35 cellular contexts compared by ENCODE assay signal in genomic region chr18:58168221-58168620, GRCh38.
"Had no signal": no experiment of that assay in that cellular context is flagged by ENCODE, and none has a peak within 500 bp of the region (broad histone marks: within the 10 kb centered on the region; RNA-seq: fewer than 3 reads in every experiment).

No MANE protein-coding gene starts in this region.

- DNase-seq: activated CD4-positive, alpha-beta memory T cell treated with anti-CD3 and anti-CD28 coated beads for 36 hours; activated CD4-positive, alpha-beta T cell treated with anti-CD3 and anti-CD28 coated beads for 36 hours; activated CD4-positive, alpha-beta T cell treated with anti-CD3 and anti-CD28 coated beads, Interleukin-2, amount 10 ng/mL, durations not matched to agents 7 days and 5 days; activated CD8-positive, alpha-beta memory T cell treated with anti-CD3 and anti-CD28 coated beads, Interleukin-2, amount 10 ng/mL, durations not matched to agents 7 days and 5 days; activated effector memory CD4-positive, alpha-beta T cell treated with anti-CD3 and anti-CD28 coated beads, Interleukin-2, amount 50 U/mL, for 16 hours; activated naive CD4-positive, alpha-beta T cell; activated naive CD4-positive, alpha-beta T cell treated with anti-CD3 and anti-CD28 coated beads, Interleukin-2, amount 50 U/mL, for 16 hours; activated naive CD8-positive, alpha-beta T cell treated with anti-CD3 and anti-CD28 coated beads for 36 hours; activated T-cell treated with anti-CD3 and anti-CD28 coated beads, Interleukin-2, amount 50 U/mL, for 1 hour; activated T-cell treated with anti-CD3 and anti-CD28 coated beads, Interleukin-2, amount 50 U/mL, for 72 hours; amniotic stem cell; aorta; body of pancreas; cerebellar nuclear complex; MG63; NCI-H1048; NCI-H1105 treated with DMSO at 0.1 percent for 48 hours; NCI-H1436; NCI-H1694; NCI-H1930; NCI-H2081 treated with DMSO at 0.1 percent for 48 hours; NCI-H510A; NCI-H526; NCI-H748 treated with DMSO at 0.1 percent for 48 hours; NK-92 treated with Interleukin-12 subunit alpha and Interleukin-12 subunit beta, amount 100 ng/mL, for 24 hours; PC-9; Right ventricle myocardium superior; T1000 had no signal

- FAIRE-seq: bronchial epithelial cell, K562, RCC 7860, TTC549 had no signal

- ATAC-seq: activated CD4-positive, alpha-beta T cell treated with anti-CD3 and anti-CD28 coated beads for 36 hours; activated CD4-positive, CD25-positive, alpha-beta regulatory T cell treated with anti-CD3 and anti-CD28 coated beads, Interleukin-2, amount 50 U/mL, for 24 hours; activated CD8-positive, alpha-beta memory T cell treated with anti-CD3 and anti-CD28 coated beads, Interleukin-2, amount 10 ng/mL, durations not matched to agents 7 days and 5 days; activated T-cell treated with anti-CD3 and anti-CD28 coated beads, Interleukin-2, amount 50 U/mL, for 72 hours; activated T-helper 17 cell treated with anti-CD3 and anti-CD28 coated beads, Interleukin-2, amount 50 U/mL, for 72 hours; body of pancreas; K562; WTC11 had no signal

- H2AFZ ChIP-seq: PC-9 had no signal

- H3K4me1 ChIP-seq: body of pancreas had no signal

- H3K4me1 Mint-ChIP-seq: activated CD4-positive, alpha-beta T cell treated with anti-CD3 and anti-CD28 coated beads for 36 hours; activated CD4-positive, alpha-beta T cell treated with anti-CD3 and anti-CD28 coated beads, Interleukin-2, amount 10 ng/mL, durations not matched to agents 7 days and 5 days; activated CD8-positive, alpha-beta memory T cell treated with anti-CD3 and anti-CD28 coated beads, Interleukin-2, amount 10 ng/mL, durations not matched to agents 7 days and 5 days; activated naive CD8-positive, alpha-beta T cell treated with anti-CD3 and anti-CD28 coated beads for 36 hours; activated T-helper 17 cell treated with anti-CD3 and anti-CD28 coated beads, Interleukin-2, amount 50 U/mL, for 72 hours had no signal

- H3K27ac ChIP-seq: body of pancreas, PC-9 had no signal

- H3K9me3 Mint-ChIP-seq: activated CD4-positive, alpha-beta memory T cell treated with anti-CD3 and anti-CD28 coated beads for 36 hours; activated CD4-positive, alpha-beta T cell treated with anti-CD3 and anti-CD28 coated beads, Interleukin-2, amount 10 ng/mL, durations not matched to agents 7 days and 5 days; activated naive CD8-positive, alpha-beta T cell treated with anti-CD3 and anti-CD28 coated beads for 36 hours; activated T-cell treated with anti-CD3 and anti-CD28 coated beads, Interleukin-2, amount 50 U/mL, for 72 hours; activated T-helper 17 cell treated with anti-CD3 and anti-CD28 coated beads, Interleukin-2, amount 50 U/mL, for 72 hours; WTC11 had no signal

- H3K4me2 ChIP-seq: PC-9 had no signal

- H3K4me3 Mint-ChIP-seq: activated CD4-positive, alpha-beta memory T cell treated with anti-CD3 and anti-CD28 coated beads for 36 hours; activated CD4-positive, alpha-beta T cell treated with anti-CD3 and anti-CD28 coated beads for 36 hours; activated CD4-positive, alpha-beta T cell treated with anti-CD3 and anti-CD28 coated beads, Interleukin-2, amount 10 ng/mL, durations not matched to agents 7 days and 5 days; activated CD8-positive, alpha-beta memory T cell treated with anti-CD3 and anti-CD28 coated beads, Interleukin-2, amount 10 ng/mL, durations not matched to agents 7 days and 5 days; activated naive CD8-positive, alpha-beta T cell treated with anti-CD3 and anti-CD28 coated beads for 36 hours; activated T-cell treated with anti-CD3 and anti-CD28 coated beads, Interleukin-2, amount 50 U/mL, for 72 hours; activated T-helper 17 cell treated with anti-CD3 and anti-CD28 coated beads, Interleukin-2, amount 50 U/mL, for 72 hours; WTC11 had no signal

- H3K27me3 Mint-ChIP-seq: activated naive CD8-positive, alpha-beta T cell treated with anti-CD3 and anti-CD28 coated beads for 36 hours had no signal

- H3K27me3 ChIP-seq: body of pancreas, MG63 had no signal

- H3K36me3 ChIP-seq: MG63 had no signal

- H3K27ac Mint-ChIP-seq: activated CD4-positive, alpha-beta memory T cell treated with anti-CD3 and anti-CD28 coated beads for 36 hours; activated CD4-positive, alpha-beta T cell treated with anti-CD3 and anti-CD28 coated beads for 36 hours; activated CD4-positive, alpha-beta T cell treated with anti-CD3 and anti-CD28 coated beads, Interleukin-2, amount 10 ng/mL, durations not matched to agents 7 days and 5 days; activated CD8-positive, alpha-beta memory T cell treated with anti-CD3 and anti-CD28 coated beads, Interleukin-2, amount 10 ng/mL, durations not matched to agents 7 days and 5 days; activated naive CD8-positive, alpha-beta T cell treated with anti-CD3 and anti-CD28 coated beads for 36 hours; activated T-cell treated with anti-CD3 and anti-CD28 coated beads, Interleukin-2, amount 50 U/mL, for 72 hours; activated T-helper 17 cell treated with anti-CD3 and anti-CD28 coated beads, Interleukin-2, amount 50 U/mL, for 72 hours; WTC11 had no signal

- H3K9me3 ChIP-seq: body of pancreas, MG63 had no signal

- H3K4me3 ChIP-seq: body of pancreas, K562, MG63, PC-9 had no signal

- H3K36me3 Mint-ChIP-seq: activated CD4-positive, alpha-beta memory T cell treated with anti-CD3 and anti-CD28 coated beads for 36 hours; activated CD8-positive, alpha-beta memory T cell treated with anti-CD3 and anti-CD28 coated beads, Interleukin-2, amount 10 ng/mL, durations not matched to agents 7 days and 5 days; WTC11 had no signal
